In the genomic region with DNA sequence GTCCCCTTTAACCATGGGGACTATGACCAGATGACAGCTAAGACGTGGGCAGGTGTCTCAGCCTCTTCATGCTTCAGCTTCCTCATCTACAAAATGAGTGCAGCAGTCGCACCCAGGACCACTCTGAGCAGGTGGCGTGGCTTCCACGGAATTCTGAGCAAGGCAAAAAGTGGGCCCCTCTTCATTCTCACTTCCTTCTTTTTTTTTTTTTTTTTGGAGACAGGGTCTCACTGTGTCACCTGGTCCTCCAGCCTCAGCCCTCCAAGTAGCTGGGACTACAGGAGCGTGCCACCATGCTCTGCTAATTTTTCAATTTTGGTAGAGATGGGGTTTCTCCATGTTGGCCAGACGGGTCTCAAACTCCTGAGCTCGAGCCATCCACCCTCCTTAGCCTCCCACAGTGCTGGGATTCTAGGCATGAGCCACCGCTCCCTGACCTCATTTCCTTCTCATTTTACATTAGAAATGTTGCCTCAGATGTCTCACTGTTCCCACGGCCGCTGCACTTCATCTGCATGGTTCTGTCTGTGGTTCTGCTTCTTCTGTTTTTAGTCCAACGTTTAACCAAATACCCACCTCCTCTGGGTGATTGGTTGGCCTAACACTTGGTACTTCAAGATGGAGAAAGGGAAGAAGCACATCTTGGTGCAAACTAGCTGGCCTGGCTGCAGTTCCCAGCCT, we compare ENCODE assay signal across 1 cellular context.
TF ChIP-seq lines count a peak whose summit lies in the region.

No MANE protein-coding gene starts in this region.

TF ChIP-seq in K562, 482 proteins besides CTCF, POLR2A, EP300 and RAD21 (continued from another document):
- TF ChIP-seq, protein P1, sequence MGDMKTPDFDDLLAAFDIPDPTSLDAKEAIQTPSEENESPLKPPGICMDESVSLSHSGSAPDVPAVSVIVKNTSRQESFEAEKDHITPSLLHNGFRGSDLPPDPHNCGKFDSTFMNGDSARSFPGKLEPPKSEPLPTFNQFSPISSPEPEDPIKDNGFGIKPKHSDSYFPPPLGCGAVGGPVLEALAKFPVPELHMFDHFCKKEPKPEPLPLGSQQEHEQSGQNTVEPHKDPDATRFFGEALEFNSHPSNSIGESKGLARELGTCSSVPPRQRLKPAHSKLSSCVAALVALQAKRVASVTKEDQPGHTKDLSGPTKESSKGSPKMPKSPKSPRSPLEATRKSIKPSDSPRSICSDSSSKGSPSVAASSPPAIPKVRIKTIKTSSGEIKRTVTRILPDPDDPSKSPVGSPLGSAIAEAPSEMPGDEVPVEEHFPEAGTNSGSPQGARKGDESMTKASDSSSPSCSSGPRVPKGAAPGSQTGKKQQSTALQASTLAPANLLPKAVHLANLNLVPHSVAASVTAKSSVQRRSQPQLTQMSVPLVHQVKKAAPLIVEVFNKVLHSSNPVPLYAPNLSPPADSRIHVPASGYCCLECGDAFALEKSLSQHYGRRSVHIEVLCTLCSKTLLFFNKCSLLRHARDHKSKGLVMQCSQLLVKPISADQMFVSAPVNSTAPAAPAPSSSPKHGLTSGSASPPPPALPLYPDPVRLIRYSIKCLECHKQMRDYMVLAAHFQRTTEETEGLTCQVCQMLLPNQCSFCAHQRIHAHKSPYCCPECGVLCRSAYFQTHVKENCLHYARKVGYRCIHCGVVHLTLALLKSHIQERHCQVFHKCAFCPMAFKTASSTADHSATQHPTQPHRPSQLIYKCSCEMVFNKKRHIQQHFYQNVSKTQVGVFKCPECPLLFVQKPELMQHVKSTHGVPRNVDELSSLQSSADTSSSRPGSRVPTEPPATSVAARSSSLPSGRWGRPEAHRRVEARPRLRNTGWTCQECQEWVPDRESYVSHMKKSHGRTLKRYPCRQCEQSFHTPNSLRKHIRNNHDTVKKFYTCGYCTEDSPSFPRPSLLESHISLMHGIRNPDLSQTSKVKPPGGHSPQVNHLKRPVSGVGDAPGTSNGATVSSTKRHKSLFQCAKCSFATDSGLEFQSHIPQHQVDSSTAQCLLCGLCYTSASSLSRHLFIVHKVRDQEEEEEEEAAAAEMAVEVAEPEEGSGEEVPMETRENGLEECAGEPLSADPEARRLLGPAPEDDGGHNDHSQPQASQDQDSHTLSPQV (IDR thresholded peaks at IDR 0.05), result no peak
- TF ChIP-seq CEBPG (CRISPR knock-in tag; IDR thresholded peaks at IDR 0.05), result no peak
- TF ChIP-seq CEBPG (tag; conservative IDR thresholded peaks at IDR 0.05 in 1 of 2, IDR thresholded peaks at IDR 0.05 in 1 of 2), result no peak
- TF ChIP-seq ZZZ3 (IDR thresholded peaks at IDR 0.05), result no peak
- TF ChIP-seq, protein P2, sequence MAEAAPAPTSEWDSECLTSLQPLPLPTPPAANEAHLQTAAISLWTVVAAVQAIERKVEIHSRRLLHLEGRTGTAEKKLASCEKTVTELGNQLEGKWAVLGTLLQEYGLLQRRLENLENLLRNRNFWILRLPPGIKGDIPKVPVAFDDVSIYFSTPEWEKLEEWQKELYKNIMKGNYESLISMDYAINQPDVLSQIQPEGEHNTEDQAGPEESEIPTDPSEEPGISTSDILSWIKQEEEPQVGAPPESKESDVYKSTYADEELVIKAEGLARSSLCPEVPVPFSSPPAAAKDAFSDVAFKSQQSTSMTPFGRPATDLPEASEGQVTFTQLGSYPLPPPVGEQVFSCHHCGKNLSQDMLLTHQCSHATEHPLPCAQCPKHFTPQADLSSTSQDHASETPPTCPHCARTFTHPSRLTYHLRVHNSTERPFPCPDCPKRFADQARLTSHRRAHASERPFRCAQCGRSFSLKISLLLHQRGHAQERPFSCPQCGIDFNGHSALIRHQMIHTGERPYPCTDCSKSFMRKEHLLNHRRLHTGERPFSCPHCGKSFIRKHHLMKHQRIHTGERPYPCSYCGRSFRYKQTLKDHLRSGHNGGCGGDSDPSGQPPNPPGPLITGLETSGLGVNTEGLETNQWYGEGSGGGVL (CRISPR knock-in tag; IDR thresholded peaks at IDR 0.05), result no peak
- TF ChIP-seq SRSF1 (IDR thresholded peaks at IDR 0.05; ENCODE audit: low read depth, low read length), result no peak
- TF ChIP-seq, protein P3, sequence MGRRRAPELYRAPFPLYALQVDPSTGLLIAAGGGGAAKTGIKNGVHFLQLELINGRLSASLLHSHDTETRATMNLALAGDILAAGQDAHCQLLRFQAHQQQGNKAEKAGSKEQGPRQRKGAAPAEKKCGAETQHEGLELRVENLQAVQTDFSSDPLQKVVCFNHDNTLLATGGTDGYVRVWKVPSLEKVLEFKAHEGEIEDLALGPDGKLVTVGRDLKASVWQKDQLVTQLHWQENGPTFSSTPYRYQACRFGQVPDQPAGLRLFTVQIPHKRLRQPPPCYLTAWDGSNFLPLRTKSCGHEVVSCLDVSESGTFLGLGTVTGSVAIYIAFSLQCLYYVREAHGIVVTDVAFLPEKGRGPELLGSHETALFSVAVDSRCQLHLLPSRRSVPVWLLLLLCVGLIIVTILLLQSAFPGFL (CRISPR knock-in tag; IDR thresholded peaks at IDR 0.05), result no peak
- no peak for TF ChIP-seq CREB1 (IDR thresholded peaks at IDR 0.05)
- TF ChIP-seq CREB1 (CRISPR knock-in tag; IDR thresholded peaks at IDR 0.05), result no peak
- no peak for TF ChIP-seq MEF2D (tag; conservative IDR thresholded peaks at IDR 0.05; ENCODE audit: low read depth)
- TF ChIP-seq TEAD4 (IDR thresholded peaks at IDR 0.05; ENCODE audit: low read length), result no peak
- no peak for TF ChIP-seq TEAD4 (CRISPR knock-in tag; IDR thresholded peaks at IDR 0.05; ENCODE audit: borderline replicate concordance)
